Comparison of ENCODE assay signal across 12 cellular contexts in genomic region chr6:152471459-152472070, GRCh38.
DNase-seq lines count a peak whose midpoint lies in the region; FAIRE-seq and TF ChIP-seq lines count a peak whose summit lies in the region.
"Had no signal": no experiment of that assay in that cellular context is flagged by ENCODE, and none has a peak within 500 bp of the region (broad histone marks: within the 10 kb centered on the region; RNA-seq: fewer than 3 reads in every experiment).

No MANE protein-coding gene starts in this region.

- no peaks in the 10 kb centered on the region for H3K9me3 Mint-ChIP-seq in activated CD4-positive, alpha-beta memory T cell treated with anti-CD3 and anti-CD28 coated beads for 36 hours
- H3K9me3 Mint-ChIP-seq: central memory CD8-positive, alpha-beta T cell had no signal

- intact Hi-C loops in activated CD4-positive, alpha-beta memory T cell treated with anti-CD3 and anti-CD28 coated beads for 36 hours (cut with micrococcal nuclease): no loop called here

- H3K36me3 Mint-ChIP-seq in activated CD4-positive, alpha-beta memory T cell treated with anti-CD3 and anti-CD28 coated beads for 36 hours: no peaks in the 10 kb centered on the region
- H3K36me3 Mint-ChIP-seq: CD4-positive, alpha-beta memory T cell had no signal

- peaks cover 5% of the 10 kb centered on the region for H3K9me3 ChIP-seq in adipocyte (ENCODE audit: control insufficient read depth, low read length)
- no peaks in the 10 kb centered on the region for H3K9me3 ChIP-seq in keratinocyte (ENCODE audit: control insufficient read depth, low read depth, low read length)
- H3K9me3 ChIP-seq in skeletal muscle satellite cell (replicated peaks; ENCODE audit: low read length): peaks cover 4% of the 10 kb centered on the region

- CTCF ChIA-PET in activated CD4-positive, alpha-beta memory T cell treated with anti-CD3 and anti-CD28 coated beads for 36 hours (lab: Charles Lee): no interaction called here

- no peak overlapping the region for H3K4me2 ChIP-seq in keratinocyte (ENCODE audit: control insufficient read depth, extremely low read depth, insufficient read depth, low read depth, low read length)
- peak overlapping the region; percentile 76 for H3K4me2 ChIP-seq in skeletal muscle satellite cell (ENCODE audit: low read length)

- H3K27ac Mint-ChIP-seq in activated CD4-positive, alpha-beta memory T cell treated with anti-CD3 and anti-CD28 coated beads for 36 hours: no peak overlapping the region
- H3K27ac Mint-ChIP-seq: CD4-positive, alpha-beta memory T cell had no signal

- no peak overlapping the region for H3K4me3 Mint-ChIP-seq in activated CD4-positive, alpha-beta memory T cell treated with anti-CD3 and anti-CD28 coated beads for 36 hours
- H3K4me3 Mint-ChIP-seq: CD4-positive, alpha-beta memory T cell; central memory CD8-positive, alpha-beta T cell had no signal

- dilution Hi-C loops in keratinocyte (cut with MboI; ENCODE audit: extremely low pct_ligation_motif_present, low sequenced_read_pairs): no loop called here

- no peaks in the 10 kb centered on the region for H4K20me1 ChIP-seq in keratinocyte (ENCODE audit: control insufficient read depth, extremely low read depth, insufficient read depth, low read length)

- no peaks in the 10 kb centered on the region for H3K4me1 Mint-ChIP-seq in activated CD4-positive, alpha-beta memory T cell treated with anti-CD3 and anti-CD28 coated beads for 36 hours (ENCODE audit: low read depth)
- H3K4me1 Mint-ChIP-seq: CD4-positive, alpha-beta memory T cell had no signal

- peak overlapping the region; percentile 68 for H3K9ac ChIP-seq in adipocyte (ENCODE audit: low read length)
- H3K9ac ChIP-seq in keratinocyte (ENCODE audit: control insufficient read depth, extremely low read depth, insufficient read depth, low read length): no peak overlapping the region
- H3K9ac ChIP-seq in skeletal muscle satellite cell (ENCODE audit: low read depth, low read length): peak overlapping the region; percentile 32

- FAIRE-seq in keratinocyte (lab: Jason Lieb, UNC): no peak

- POLR2A ChIA-PET in activated CD4-positive, alpha-beta memory T cell treated with anti-CD3 and anti-CD28 coated beads for 36 hours (lab: Charles Lee): no interaction called here

- no peak for TF ChIP-seq CTCF in keratinocyte (optimal IDR thresholded peaks at IDR 0.05 in 1 of 3, IDR thresholded peaks at IDR 0.05 in 1 of 3, conservative IDR thresholded peaks at IDR 0.05 in 1 of 3; ENCODE audit: extremely low read depth in 1 of 3, insufficient read depth in 2 of 3, low read length in 3 of 3)

- no peaks in the 10 kb centered on the region for H3K9me1 ChIP-seq in keratinocyte (ENCODE audit: control insufficient read depth, extremely low read depth, insufficient read depth, low read length)

- H3K79me2 ChIP-seq in keratinocyte (ENCODE audit: control insufficient read depth, insufficient read depth, low read length): no peaks in the 10 kb centered on the region

- no peaks in the 10 kb centered on the region for H3K36me3 ChIP-seq in adipocyte (ENCODE audit: control insufficient read depth, insufficient read depth, low read length, severe bottlenecking)
- no peaks in the 10 kb centered on the region for H3K36me3 ChIP-seq in keratinocyte (ENCODE audit: control insufficient read depth in 2 of 2, extremely low read depth in 1 of 2, insufficient read depth in 2 of 2, low read length in 2 of 2)
- no peaks in the 10 kb centered on the region for H3K36me3 ChIP-seq in skeletal muscle satellite cell (ENCODE audit: insufficient read depth, low read length)

- H3K4me3 ChIP-seq in adipocyte (ENCODE audit: low read length) (peak overlapping the region; percentile 79), keratinocyte (ENCODE audit: control insufficient read depth in 2 of 3, extremely low read depth in 1 of 3, insufficient read depth in 2 of 3, low read depth in 1 of 3, low read length in 3 of 3) (no peak overlapping the region), skeletal muscle satellite cell (ENCODE audit: low read length) (peak overlapping the region; percentile 61)
- H3K4me3 ChIP-seq: lung had no signal

- H3K27ac ChIP-seq in keratinocyte (ENCODE audit: control insufficient read depth, insufficient read depth, low read length): no peak overlapping the region
- H3K27ac ChIP-seq: foreskin keratinocyte had no signal

- DNase-seq in EL: peak; percentile 8
- DNase-seq in adipocyte (ENCODE audit: low read depth): peak; percentile 49
- DNase-seq in keratinocyte (ENCODE audit: low read depth, low spot score): no peak
- no peak for DNase-seq in GF-D8 (lab: John Stamatoyannopoulos, UW)
- DNase-seq in activated CD4-positive, alpha-beta T cell treated with anti-CD3 and anti-CD28 coated beads, Interleukin-2, amount 50 U/mL, for 48 hours: no peak
- no peak for DNase-seq in NCI-H526 (lab: John Stamatoyannopoulos, UW)
- no peak for DNase-seq in activated CD4-positive, alpha-beta memory T cell treated with anti-CD3 and anti-CD28 coated beads for 36 hours
- DNase-seq: CD4-positive, alpha-beta memory T cell; foreskin keratinocyte had no signal

- peak overlapping the region; percentile 16 for H2AFZ ChIP-seq in keratinocyte (ENCODE audit: control insufficient read depth, low read length)

- H3K4me1 ChIP-seq in adipocyte (ENCODE audit: control insufficient read depth, insufficient read depth, low read length) (no peaks in the 10 kb centered on the region), keratinocyte (ENCODE audit: control insufficient read depth, extremely low read depth, insufficient read depth, low read length) (no peaks in the 10 kb centered on the region), skeletal muscle satellite cell (ENCODE audit: control insufficient read depth, insufficient read depth, low read length) (peaks cover 7% of the 10 kb centered on the region)
- H3K4me1 ChIP-seq: foreskin keratinocyte had no signal

- H3K27me3 ChIP-seq in adipocyte (replicated peaks; ENCODE audit: control insufficient read depth, insufficient read depth, low read length) (no peaks in the 10 kb centered on the region), keratinocyte (ENCODE audit: control insufficient read depth, extremely low read depth, insufficient read depth, low read length) (no peaks in the 10 kb centered on the region), skeletal muscle satellite cell (ENCODE audit: control insufficient read depth, insufficient read depth, low read length) (no peaks in the 10 kb centered on the region)
- H3K27me3 ChIP-seq: foreskin keratinocyte had no signal

- H3K27me3 Mint-ChIP-seq in activated CD4-positive, alpha-beta memory T cell treated with anti-CD3 and anti-CD28 coated beads for 36 hours: peaks cover 7% of the 10 kb centered on the region
- H3K27me3 Mint-ChIP-seq: central memory CD8-positive, alpha-beta T cell had no signal

Comparison
In these comparisons a context has a peak if more than half of its experiments do, and no peak if none do; other contexts are left out.
1. DNase-seq: peak in EL (single experiment) and adipocyte (single experiment); none in keratinocyte (single experiment), GF-D8 (single experiment), activated CD4-positive, alpha-beta T cell treated with anti-CD3 and anti-CD28 coated beads, Interleukin-2, amount 50 U/mL, for 48 hours (0 of 2), NCI-H526 (0 of 2) and activated CD4-positive, alpha-beta memory T cell treated with anti-CD3 and anti-CD28 coated beads for 36 hours (single experiment).
2. H3K4me3 ChIP-seq: peak in adipocyte (single experiment) and skeletal muscle satellite cell (single experiment); none in keratinocyte (0 of 3).